12 cellular contexts compared by ENCODE assay signal in genomic region chr17:14470417-14470816, GRCh38.
"Had no signal": no experiment of that assay in that cellular context is flagged by ENCODE, and none has a peak within 500 bp of the region (broad histone marks: within the 10 kb centered on the region; RNA-seq: fewer than 3 reads in every experiment).

No MANE protein-coding gene starts in this region.

- H3K36me3 Mint-ChIP-seq: activated CD4-positive, alpha-beta memory T cell treated with anti-CD3 and anti-CD28 coated beads for 36 hours; activated CD8-positive, alpha-beta memory T cell treated with anti-CD3 and anti-CD28 coated beads, Interleukin-2, amount 10 ng/mL, durations not matched to agents 7 days and 5 days; activated naive CD4-positive, alpha-beta T cell treated with anti-CD3 and anti-CD28 coated beads, Interleukin-2, amount 10 ng/mL, durations not matched to agents 7 days and 5 days; memory B cell had no signal

- H3K4me3 ChIP-seq: ovary, thoracic aorta had no signal

- H3K36me3 ChIP-seq: ovary, thoracic aorta had no signal

- H3K4me3 Mint-ChIP-seq: activated CD4-positive, alpha-beta memory T cell treated with anti-CD3 and anti-CD28 coated beads for 36 hours; activated CD4-positive, alpha-beta T cell treated with anti-CD3 and anti-CD28 coated beads for 36 hours; activated CD8-positive, alpha-beta memory T cell treated with anti-CD3 and anti-CD28 coated beads, Interleukin-2, amount 10 ng/mL, durations not matched to agents 7 days and 5 days; activated naive CD4-positive, alpha-beta T cell treated with anti-CD3 and anti-CD28 coated beads, Interleukin-2, amount 10 ng/mL, durations not matched to agents 7 days and 5 days; effector memory CD8-positive, alpha-beta T cell; memory B cell; T-helper 17 cell had no signal

- H3K9me3 ChIP-seq: ovary, thoracic aorta had no signal

- H3K27ac ChIP-seq: ovary, thoracic aorta had no signal

- H3K27me3 ChIP-seq: ovary had no signal

- H3K4me1 Mint-ChIP-seq: activated CD4-positive, alpha-beta T cell treated with anti-CD3 and anti-CD28 coated beads for 36 hours; activated CD8-positive, alpha-beta memory T cell treated with anti-CD3 and anti-CD28 coated beads, Interleukin-2, amount 10 ng/mL, durations not matched to agents 7 days and 5 days; activated naive CD4-positive, alpha-beta T cell treated with anti-CD3 and anti-CD28 coated beads, Interleukin-2, amount 10 ng/mL, durations not matched to agents 7 days and 5 days; T-helper 17 cell had no signal

- H3K27me3 Mint-ChIP-seq: activated CD4-positive, alpha-beta T cell treated with anti-CD3 and anti-CD28 coated beads for 36 hours; activated CD8-positive, alpha-beta memory T cell treated with anti-CD3 and anti-CD28 coated beads, Interleukin-2, amount 10 ng/mL, durations not matched to agents 7 days and 5 days; activated naive CD4-positive, alpha-beta T cell treated with anti-CD3 and anti-CD28 coated beads, Interleukin-2, amount 10 ng/mL, durations not matched to agents 7 days and 5 days; T-helper 17 cell had no signal

- DNase-seq: activated CD4-positive, alpha-beta memory T cell treated with anti-CD3 and anti-CD28 coated beads for 36 hours; activated CD4-positive, alpha-beta T cell treated with anti-CD3 and anti-CD28 coated beads for 36 hours; activated CD8-positive, alpha-beta memory T cell treated with anti-CD3 and anti-CD28 coated beads, Interleukin-2, amount 10 ng/mL, durations not matched to agents 7 days and 5 days; activated naive CD4-positive, alpha-beta T cell treated with anti-CD3 and anti-CD28 coated beads, Interleukin-2, amount 10 ng/mL, durations not matched to agents 7 days and 5 days; activated T-cell treated with anti-CD3 and anti-CD28 coated beads, Interleukin-2, amount 50 U/mL, for 1 hour; cortex of kidney; effector memory CD8-positive, alpha-beta T cell; stimulated activated CD4-positive, alpha-beta T cell treated with anti-CD3 and anti-CD28 coated beads, Interleukin-2, amount 100 ng/mL, for 24 hours; T-helper 17 cell had no signal

- H3K27ac Mint-ChIP-seq: activated CD4-positive, alpha-beta memory T cell treated with anti-CD3 and anti-CD28 coated beads for 36 hours; activated CD4-positive, alpha-beta T cell treated with anti-CD3 and anti-CD28 coated beads for 36 hours; activated CD8-positive, alpha-beta memory T cell treated with anti-CD3 and anti-CD28 coated beads, Interleukin-2, amount 10 ng/mL, durations not matched to agents 7 days and 5 days; activated naive CD4-positive, alpha-beta T cell treated with anti-CD3 and anti-CD28 coated beads, Interleukin-2, amount 10 ng/mL, durations not matched to agents 7 days and 5 days; effector memory CD8-positive, alpha-beta T cell; memory B cell; T-helper 17 cell had no signal
